8 cellular contexts compared by ENCODE assay signal in genomic region chr12:62466596-62467411, GRCh38. TPM values are rescaled to one million over a fixed set of nuclear protein-coding genes. Genes with fewer than 3 reads are reported as not detected.
DNase-seq lines count a peak whose midpoint lies in the region; ATAC-seq and TF ChIP-seq lines count a peak whose summit lies in the region.

MON2 (plus strand) TSS chr12:62466826; CDS start chr12:62467208, 382 bp downstream.

- H3K36me3 Mint-ChIP-seq in T-helper 17 cell (ENCODE audit: low read depth), result no peaks in the 10 kb centered on the region

- intact Hi-C loops in left ventricle myocardium inferior (cut with micrococcal nuclease) (no loop called here), psoas muscle (cut with DNase I) (no loop called here)

- H3K9me3 ChIP-seq in T-helper 17 cell (ENCODE audit: control insufficient read depth, low read length, poor library complexity, severe bottlenecking) (no peaks in the 10 kb centered on the region), left ventricle myocardium inferior (replicated peaks) (peaks cover 21% of the 10 kb centered on the region), psoas muscle (no peaks in the 10 kb centered on the region)

- 0% methylated on average over 61 of the region's 61 CpGs for WGBS in psoas muscle, 3 donors
- WGBS in urinary bladder, result under 1% methylated on average over 61 of the region's 61 CpGs

- H3K36me3 ChIP-seq in left ventricle myocardium inferior, result no peaks in the 10 kb centered on the region
- H3K36me3 ChIP-seq in psoas muscle (ENCODE audit: insufficient read depth in 1 of 2, low read depth in 1 of 2), result peaks cover 4 to 6% of the 10 kb centered on the region in 2 donors
- H3K36me3 ChIP-seq in urinary bladder (ENCODE audit: insufficient read depth), result no peaks in the 10 kb centered on the region

- H3K27me3 ChIP-seq in left ventricle myocardium inferior (ENCODE audit: low read depth) (no peaks in the 10 kb centered on the region), psoas muscle (ENCODE audit: insufficient read depth in 3 of 3, low read length in 2 of 3) (no peaks in the 10 kb centered on the region)

- H3K27ac ChIP-seq in left ventricle myocardium inferior (replicated peaks), result peak within 1 kb of the TSS; percentile 88
- peak within 1 kb of the TSS; percentile 97 for H3K27ac ChIP-seq in psoas muscle
- peak within 1 kb of the TSS; percentile 95 for H3K27ac ChIP-seq in urinary bladder (ENCODE audit: low read depth)

- H3K4me1 ChIP-seq in left ventricle myocardium inferior, result peaks cover 63% of the 10 kb centered on the region
- peaks cover 28% of the 10 kb centered on the region for H3K4me1 ChIP-seq in psoas muscle
- H3K4me1 ChIP-seq in urinary bladder (ENCODE audit: insufficient read depth), result no peaks in the 10 kb centered on the region

- H3K27me3 Mint-ChIP-seq in T-helper 17 cell, result no peaks in the 10 kb centered on the region

- peak; percentile 93 for ATAC-seq in HG02870 (IDR thresholded peaks at IDR 0.05; ENCODE audit: unreplicated experiment)
- ATAC-seq in T-helper 17 cell, result peak; percentile 98
- ATAC-seq in psoas muscle, result peak; percentile 100

- peak; percentile 86 for TF ChIP-seq POLR2A in GM15510 (IDR thresholded peaks at IDR 0.05; ENCODE audit: borderline replicate concordance, extremely low read depth, insufficient read length)

- TF ChIP-seq CTCF in left ventricle myocardium inferior (IDR thresholded peaks at IDR 0.05; ENCODE audit: borderline replicate concordance) (no peak), psoas muscle (IDR thresholded peaks at IDR 0.05) (no peak)

- H3K27ac Mint-ChIP-seq in T-helper 17 cell, result peak within 1 kb of the TSS; percentile 99

- peak within 1 kb of the TSS; percentile 98 for H3K4me3 Mint-ChIP-seq in T-helper 17 cell

- DNase-seq in NCI-H146 treated with DMSO at 0.1 percent for 48 hours (lab: John Stamatoyannopoulos, UW; ENCODE audit: unreplicated experiment) (peak; percentile 63), T-helper 17 cell (peak; percentile 74 to 90 (median 84)), amygdala (lab: John Stamatoyannopoulos, UW) (peak; percentile 27 to 92 (median 82)), left ventricle myocardium inferior (peak; percentile 90), psoas muscle (peak; percentile 90 to 94)

- H3K4me3 ChIP-seq in left ventricle myocardium inferior, result peak within 1 kb of the TSS; percentile 90
- H3K4me3 ChIP-seq in psoas muscle, result peak within 1 kb of the TSS; percentile 99
- H3K4me3 ChIP-seq in urinary bladder (ENCODE audit: low read depth, low read length), result peak within 1 kb of the TSS; percentile 91

- peaks cover 14% of the 10 kb centered on the region for H3K4me1 Mint-ChIP-seq in T-helper 17 cell

RNA-seq across cellular contexts. Expression of gene MON2, which starts in this region (rescaled TPM):
- total RNA-seq in T-helper 17 cell (10 to 100 TPM; 62.2 to 71.0 TPM), left ventricle myocardium inferior (17.2 TPM), psoas muscle (10 to 100 TPM; 14.5 to 18.2 (median 14.9) TPM), urinary bladder (302 TPM)
- polyA plus RNA-seq in psoas muscle (1 to 10 TPM; 4.9 to 9.0 (median 5.2) TPM), urinary bladder (12.8 TPM)

Comparison
In these comparisons a context has a peak if more than half of its experiments do, and no peak if none do; other contexts are left out.
1. Peak in every context shown above with its lines: DNase-seq, ATAC-seq, H3K4me3 ChIP-seq and H3K27ac ChIP-seq.